ENCODE assay signal across 8 cellular contexts in genomic region chr11:72102631-72102945, GRCh38. TPM values are rescaled to one million over a fixed set of nuclear protein-coding genes. Genes with fewer than 3 reads are reported as not detected.
DNase-seq lines count a peak whose midpoint lies in the region; ATAC-seq, FAIRE-seq and TF ChIP-seq lines count a peak whose summit lies in the region.

No MANE protein-coding gene starts in this region.

- no peak for FAIRE-seq in A549 (lab: Jason Lieb, UNC)
- no peak for FAIRE-seq in D721Med (lab: Jason Lieb, UNC)

- no peaks in the 10 kb centered on the region for H3K27me3 Mint-ChIP-seq in brain

- TF ChIP-seq CTCF in A549 (IDR thresholded peaks at IDR 0.05) (no peak), brain (conservative IDR thresholded peaks at IDR 0.05) (no peak), D721Med (IDR thresholded peaks at IDR 0.05; ENCODE audit: insufficient read depth, missing control alignments) (no peak)

- POLR2A ChIA-PET in A549 (lab: Yijun Ruan, JAX): interaction anchor here (0.6 to 3.3 kb wide), 3 partner anchors 8 to 175 kb away, joined by 3 to 20 read pairs (median 3); partner anchors contain the start of genes ANAPC15 and XNDC1N

- peak overlapping the region; percentile 80 for H2AK5ac ChIP-seq in mesendoderm (ENCODE audit: low read length)

- TF ChIP-seq EP300 in A549 (IDR thresholded peaks at IDR 0.05): no peak

- peak overlapping the region; percentile 94 for H3K4ac ChIP-seq in mesendoderm (ENCODE audit: low read depth, low read length)

- intact Hi-C loops in posterior cingulate gyrus (cut with DNase I): loop anchor here (5.0 kb wide), 1 partner anchor 175 kb away; the partner anchor contains the start of genes RNF121 and XNDC1N

- no peaks in the 10 kb centered on the region for H3K9me3 ChIP-seq in A549

- peaks cover 0 to 3% (median 0%) of the 10 kb centered on the region in 5 experiments for H3K9me3 Mint-ChIP-seq in brain

- H3K36me3 Mint-ChIP-seq in brain: peaks cover 21% of the 10 kb centered on the region

- peak overlapping the region; percentile 85 for H3K18ac ChIP-seq in mesendoderm (ENCODE audit: low read length)

- no peak overlapping the region for H4K5ac ChIP-seq in mesendoderm (ENCODE audit: low read length)

- no peak; a peak in 1 of 6 replicates for ATAC-seq in A549
- ATAC-seq in HG03039 (IDR thresholded peaks at IDR 0.05; ENCODE audit: unreplicated experiment): peak; percentile 8

- no peak for TF ChIP-seq POLR2A in A549 (IDR thresholded peaks at IDR 0.05; ENCODE audit: low read length)

- peaks cover 31% of the 10 kb centered on the region for H3K79me1 ChIP-seq in mesendoderm (ENCODE audit: low read length)

- H3K9ac ChIP-seq in mesendoderm (ENCODE audit: low read length): peak overlapping the region; percentile 88

- H3K4me2 ChIP-seq in A549 (peak overlapping the region; percentile 83), mesendoderm (ENCODE audit: low read length) (peak overlapping the region; percentile 94)

- no peak for TF ChIP-seq RAD21 in A549 (conservative IDR thresholded peaks at IDR 0.05 in 1 of 2, IDR thresholded peaks at IDR 0.05 in 1 of 2)

- H4K8ac ChIP-seq in mesendoderm (ENCODE audit: low read depth, low read length): peak overlapping the region; percentile 59

- no peaks in the 10 kb centered on the region for H3K27me3 ChIP-seq in mesendoderm (ENCODE audit: insufficient read depth, low read length, poor library complexity)

- 4% methylated on average over 9 of the region's 9 CpGs for WGBS in A549 (ENCODE audit: missing lambda C conversion rate)
- no CpG with 5 or more reads among the region's 9 CpGs for WGBS in mesendoderm (ENCODE audit: extremely low coverage, insufficient coverage, low lambda C conversion rate)

- H3K23ac ChIP-seq in mesendoderm (ENCODE audit: low read length): peak overlapping the region; percentile 75

- peaks cover 40% of the 10 kb centered on the region for H3K4me1 Mint-ChIP-seq in brain

- H3K79me2 ChIP-seq in mesendoderm (ENCODE audit: control insufficient read depth, insufficient read depth, low read length): peaks cover 27% of the 10 kb centered on the region

- H3K36me3 ChIP-seq in mesendoderm (ENCODE audit: control insufficient read depth, insufficient read depth, low read length): peaks cover 6% of the 10 kb centered on the region

- H3K56ac ChIP-seq in mesendoderm (ENCODE audit: low read length): peak overlapping the region; percentile 98

- peak overlapping the region; percentile 93 to 94 for H3K27ac ChIP-seq in A549
- peak overlapping the region; percentile 93 for H3K27ac ChIP-seq in mesendoderm (ENCODE audit: low read depth, low read length)

- DNase-seq in A549 (ENCODE audit: low read depth in 1 of 2, low spot score in 1 of 2) (no peak), mesendoderm (no peak), SW 1271 (lab: John Stamatoyannopoulos, UW) (no peak), posterior cingulate gyrus (no peak), NCI-H748 (lab: John Stamatoyannopoulos, UW; ENCODE audit: unreplicated experiment) (no peak), D721Med (ENCODE audit: insufficient read length, low spot score) (no peak)

- H2BK5ac ChIP-seq in mesendoderm (ENCODE audit: low read length): peak overlapping the region; percentile 69

- no peak overlapping the region for H2BK15ac ChIP-seq in mesendoderm (replicated peaks; ENCODE audit: low read depth)

- H3K4me1 ChIP-seq in A549 (peaks cover 14% of the 10 kb centered on the region), mesendoderm (ENCODE audit: control insufficient read depth, low read depth, low read length) (peaks cover 5% of the 10 kb centered on the region)

- H3K27ac Mint-ChIP-seq in brain: peak overlapping the region; percentile 91 to 100 (median 98)

- peak overlapping the region; percentile 75 for H2BK120ac ChIP-seq in mesendoderm (ENCODE audit: low read depth, low read length)

- H3K4me3 Mint-ChIP-seq in brain: peak overlapping the region; percentile 90 to 97 (median 95)

- H3K4me3 ChIP-seq in A549: peak overlapping the region; percentile 94
- H3K4me3 ChIP-seq in mesendoderm (ENCODE audit: low read length): peak overlapping the region; percentile 88

- CTCF ChIA-PET in A549 (lab: Yijun Ruan, JAX): interaction anchor here (0.6 to 14.0 kb wide), 7 partner anchors 12 to 83 kb away, joined by 3 to 354 read pairs (median 6); no protein-coding TSS in a partner anchor

TF ChIP-seq in A549, 52 proteins besides CTCF, POLR2A, EP300 and RAD21:
- TF ChIP-seq, protein P1, sequence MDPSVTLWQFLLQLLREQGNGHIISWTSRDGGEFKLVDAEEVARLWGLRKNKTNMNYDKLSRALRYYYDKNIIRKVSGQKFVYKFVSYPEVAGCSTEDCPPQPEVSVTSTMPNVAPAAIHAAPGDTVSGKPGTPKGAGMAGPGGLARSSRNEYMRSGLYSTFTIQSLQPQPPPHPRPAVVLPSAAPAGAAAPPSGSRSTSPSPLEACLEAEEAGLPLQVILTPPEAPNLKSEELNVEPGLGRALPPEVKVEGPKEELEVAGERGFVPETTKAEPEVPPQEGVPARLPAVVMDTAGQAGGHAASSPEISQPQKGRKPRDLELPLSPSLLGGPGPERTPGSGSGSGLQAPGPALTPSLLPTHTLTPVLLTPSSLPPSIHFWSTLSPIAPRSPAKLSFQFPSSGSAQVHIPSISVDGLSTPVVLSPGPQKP (IDR thresholded peaks at IDR 0.05; ENCODE audit: low read depth, low read length): no peak
- TF ChIP-seq ZC3H11A (IDR thresholded peaks at IDR 0.05): no peak
- TF ChIP-seq HOXA7 (CRISPR knock-in tag; IDR thresholded peaks at IDR 0.05): 0 out of 2 replicates have a peak, but pooled peaks have one; percentile 7
- TF ChIP-seq BHLHE40 (IDR thresholded peaks at IDR 0.05; ENCODE audit: low read depth, low read length): no peak
- no peak for TF ChIP-seq NPAS2 (CRISPR knock-in tag; IDR thresholded peaks at IDR 0.05; ENCODE audit: borderline replicate concordance)
TF ChIP-seq in A549: peak in this region for 1.

RNA-seq across cellular contexts. Expression of gene LAMTOR1, which starts 0.5 kb away (rescaled TPM):
- polyA plus RNA-seq in A549 (2011; rRNA removed) (66.1 and 85.8 TPM in 2 replicates), A549 (2017; fragmentation: RNase III; extraction: RNeasy Plus Mini Kit Qiagen cat#74134 plus additional on column Dnase treatment) (109 to 119 TPM (median 114 TPM) in 3 replicates), brain (ENCODE audit: insufficient read depth, low read depth, low replicate concordance) (180 TPM)
- polyA plus RNA-seq in A549 (2012; cell fraction: cytosol; rRNA removed): 149 and 169 TPM in 2 replicates
- polyA plus RNA-seq in A549 (2012; cell fraction: nucleus; rRNA removed): 92.6 and 120 TPM in 2 replicates
- polyA minus RNA-seq in A549 (2011; rRNA and poly(A)+ RNA removed): 110 and 172 TPM in 2 replicates
- 88.6 TPM for polyA plus RNA-seq in mesendoderm (2013, experiment 1 of 2)
- 91.0 TPM for polyA plus RNA-seq in mesendoderm (2013, experiment 2 of 2)

RNA-seq across cellular contexts. Expression of gene TOMT, which starts 3.1 kb away (rescaled TPM):
- polyA plus RNA-seq in A549 (2011; rRNA removed): not detected in 2 replicates
- polyA plus RNA-seq in A549 (2012; cell fraction: cytosol; rRNA removed): 0.06 and 0.09 TPM in 2 replicates
- polyA plus RNA-seq in A549 (2012; cell fraction: nucleus; rRNA removed): 1.8 and 1.9 TPM in 2 replicates
- not detected in 3 replicates for polyA plus RNA-seq in A549 (2017; fragmentation: RNase III; extraction: RNeasy Plus Mini Kit Qiagen cat#74134 plus additional on column Dnase treatment)
- polyA minus RNA-seq in A549 (2011; rRNA and poly(A)+ RNA removed): not detected in 2 replicates
- not detected for polyA plus RNA-seq in brain (ENCODE audit: insufficient read depth, low read depth, low replicate concordance)
- not detected for polyA plus RNA-seq in mesendoderm (2013, experiment 1 of 2)
- not detected for polyA plus RNA-seq in mesendoderm (2013, experiment 2 of 2)

RNA-seq across cellular contexts. Expression of gene ANAPC15, which starts 9.9 kb away (rescaled TPM):
- polyA plus RNA-seq in A549 (2011; rRNA removed) (48.5 and 88.2 TPM in 2 replicates), A549 (2017; fragmentation: RNase III; extraction: RNeasy Plus Mini Kit Qiagen cat#74134 plus additional on column Dnase treatment) (96.2 to 103 TPM (median 97.5 TPM) in 3 replicates), brain (ENCODE audit: insufficient read depth, low read depth, low replicate concordance) (105 TPM)
- 92.8 and 123 TPM in 2 replicates for polyA plus RNA-seq in A549 (2012; cell fraction: cytosol; rRNA removed)
- 38.6 and 44.0 TPM in 2 replicates for polyA plus RNA-seq in A549 (2012; cell fraction: nucleus; rRNA removed)
- 43.8 and 49.8 TPM in 2 replicates for polyA minus RNA-seq in A549 (2011; rRNA and poly(A)+ RNA removed)
- polyA plus RNA-seq in mesendoderm (2013, experiment 1 of 2): 96.5 TPM
- 94.0 TPM for polyA plus RNA-seq in mesendoderm (2013, experiment 2 of 2)

RNA-seq across cellular contexts. Expression of gene LRRC51, which starts 21.9 kb away (rescaled TPM):
- 14.3 and 16.3 TPM in 2 replicates for polyA plus RNA-seq in A549 (2011; rRNA removed)
- 12.3 and 13.1 TPM in 2 replicates for polyA plus RNA-seq in A549 (2012; cell fraction: cytosol; rRNA removed)
- 4.8 and 6.5 TPM in 2 replicates for polyA plus RNA-seq in A549 (2012; cell fraction: nucleus; rRNA removed)
- polyA plus RNA-seq in A549 (2017; fragmentation: RNase III; extraction: RNeasy Plus Mini Kit Qiagen cat#74134 plus additional on column Dnase treatment): 8.2 to 10.1 TPM (median 9.1 TPM) in 3 replicates
- 12.8 and 20.3 TPM in 2 replicates for polyA minus RNA-seq in A549 (2011; rRNA and poly(A)+ RNA removed)
- polyA plus RNA-seq in brain (ENCODE audit: insufficient read depth, low read depth, low replicate concordance): 40.8 TPM
- 3.7 TPM for polyA plus RNA-seq in mesendoderm (2013, experiment 1 of 2)
- 4.3 TPM for polyA plus RNA-seq in mesendoderm (2013, experiment 2 of 2)

RNA-seq across cellular contexts. Expression of gene NUMA1, which starts 22.2 kb away (rescaled TPM):
- polyA plus RNA-seq in A549 (2011; rRNA removed) (51.5 and 64.6 TPM in 2 replicates), A549 (2017; fragmentation: RNase III; extraction: RNeasy Plus Mini Kit Qiagen cat#74134 plus additional on column Dnase treatment) (56.3 to 65.8 TPM (median 64.5 TPM) in 3 replicates), brain (ENCODE audit: insufficient read depth, low read depth, low replicate concordance) (419 TPM)
- 50.6 and 60.4 TPM in 2 replicates for polyA plus RNA-seq in A549 (2012; cell fraction: cytosol; rRNA removed)
- polyA plus RNA-seq in A549 (2012; cell fraction: nucleus; rRNA removed): 179 and 261 TPM in 2 replicates
- 177 and 183 TPM in 2 replicates for polyA minus RNA-seq in A549 (2011; rRNA and poly(A)+ RNA removed)
- polyA plus RNA-seq in mesendoderm (2013, experiment 1 of 2): 39.0 TPM
- 37.3 TPM for polyA plus RNA-seq in mesendoderm (2013, experiment 2 of 2)
